8 cellular contexts compared by ENCODE assay signal in genomic region chr22:41512421-41513194, GRCh38. TPM values are rescaled to one million over a fixed set of nuclear protein-coding genes. Genes with fewer than 3 reads are reported as not detected.
DNase-seq lines count a peak whose midpoint lies in the region; ATAC-seq and TF ChIP-seq lines count a peak whose summit lies in the region.

No MANE protein-coding gene starts in this region.

- H3K4me1 ChIP-seq in Karpas-422 (ENCODE audit: low read length), result peaks cover 31% of the 10 kb centered on the region
- no peaks in the 10 kb centered on the region for H3K4me1 ChIP-seq in lower lobe of right lung

- peak; percentile 44 for DNase-seq in ACHN
- DNase-seq in Karpas-422, result peak; percentile 45
- DNase-seq in lower lobe of right lung, result no peak
- DNase-seq in SHP77 treated with DMSO at 0.1 percent for 48 hours (lab: John Stamatoyannopoulos, UW), result no peak
- no peak for DNase-seq in NCI-H1105 treated with DMSO at 0.1 percent for 48 hours (lab: John Stamatoyannopoulos, UW)

- H2AFZ ChIP-seq in Karpas-422 (ENCODE audit: low read length), result no peak overlapping the region

- TF ChIP-seq CTCF in lower lobe of right lung (IDR thresholded peaks at IDR 0.05), result no peak

- peaks cover 13% of the 10 kb centered on the region; the same call in 1 of the 2 replicates for H3K79me2 ChIP-seq in Karpas-422 (ENCODE audit: low read length)

- H3K4me2 ChIP-seq in Karpas-422 (ENCODE audit: low read depth, low read length, poor library complexity, severe bottlenecking), result no peak overlapping the region

- no peak overlapping the region for H3K4me3 ChIP-seq in Karpas-422 (ENCODE audit: low read length)
- no peak overlapping the region for H3K4me3 ChIP-seq in lower lobe of right lung

- H3K9me3 ChIP-seq in Karpas-422 (ENCODE audit: low read length), result no peaks in the 10 kb centered on the region
- no peaks in the 10 kb centered on the region for H3K9me3 ChIP-seq in lower lobe of right lung

- H3K27me3 ChIP-seq in Karpas-422 (ENCODE audit: low read length), result no peaks in the 10 kb centered on the region
- H3K27me3 ChIP-seq in lower lobe of right lung (ENCODE audit: low read depth), result no peaks in the 10 kb centered on the region

- H3K27ac ChIP-seq in Karpas-422 (ENCODE audit: low read length) (peak overlapping the region; percentile 13; the same call in 1 of the 2 replicates), cingulate gyrus (ENCODE audit: low read depth, low read length) (peak overlapping the region; percentile 93), lower lobe of right lung (no peak overlapping the region)

- H3K9ac ChIP-seq in Karpas-422 (ENCODE audit: low read length), result no peak overlapping the region

- 0 out of 2 replicates have a peak, but pooled peaks cover 1% of the 10 kb centered on the region for H4K20me1 ChIP-seq in Karpas-422 (ENCODE audit: insufficient read depth, low read depth, low read length)

- in situ Hi-C loops in ACHN (cut with HindIII; ENCODE audit: low pct_ligation_motif_present, low pct_unique_long_range_greater_than_20kb, low sequenced_read_pairs), result no loop called here

- ATAC-seq in lower lobe of right lung, result peak; percentile 5 to 6
- ATAC-seq in GM19467 (IDR thresholded peaks at IDR 0.05; ENCODE audit: unreplicated experiment), result no peak
- no peak for ATAC-seq in HG03457 (IDR thresholded peaks at IDR 0.05; ENCODE audit: unreplicated experiment)

- intact Hi-C loops in lower lobe of right lung (cut with DNase I), result loop anchor here (10.0 kb wide), 1 partner anchor 118 kb away; no protein-coding TSS in a partner anchor

- H3K36me3 ChIP-seq in Karpas-422 (ENCODE audit: insufficient read depth, low read length), result peaks cover 18% of the 10 kb centered on the region; the same call in 1 of the 2 replicates
- H3K36me3 ChIP-seq in lower lobe of right lung, result peaks cover 99% of the 10 kb centered on the region

- H3K9me2 ChIP-seq in Karpas-422 (replicated peaks; ENCODE audit: insufficient read depth, low read length), result no peaks in the 10 kb centered on the region

RNA-seq across cellular contexts. Expression of gene POLR3H, which starts 31.7 kb away (rescaled TPM):
- 13.2 and 17.1 TPM in 2 replicates for total RNA-seq in Karpas-422 (2014; rRNA removed; shearing (Covaris generic); ENCODE audit: low replicate concordance)
- total RNA-seq in lower lobe of right lung, result 39.0 TPM

RNA-seq across cellular contexts. Expression of gene ACO2, which starts 43.7 kb away (rescaled TPM):
- 67.7 and 102 TPM in 2 replicates for total RNA-seq in Karpas-422 (2014; rRNA removed; shearing (Covaris generic); ENCODE audit: low replicate concordance)
- total RNA-seq in lower lobe of right lung, result 77.7 TPM

RNA-seq across cellular contexts. Expression of gene PHF5A, which starts 44.1 kb away (rescaled TPM):
- total RNA-seq in Karpas-422 (2014; rRNA removed; shearing (Covaris generic); ENCODE audit: low replicate concordance), result 43.2 and 90.3 TPM in 2 replicates
- 31.1 TPM for total RNA-seq in lower lobe of right lung

RNA-seq across cellular contexts. Expression of gene CSDC2, which starts 48.2 kb away (rescaled TPM):
- total RNA-seq in Karpas-422 (2014; rRNA removed; shearing (Covaris generic); ENCODE audit: low replicate concordance), result not detected in 2 replicates
- total RNA-seq in lower lobe of right lung, result 2.4 TPM

Comparison
In these comparisons a context has a peak if more than half of its experiments do, and no peak if none do; other contexts are left out.
1. DNase-seq: peak in ACHN (single experiment) and Karpas-422 (single experiment); none in lower lobe of right lung (single experiment), SHP77 treated with DMSO at 0.1 percent for 48 hours (single experiment) and NCI-H1105 treated with DMSO at 0.1 percent for 48 hours (single experiment).
2. ATAC-seq: peak in lower lobe of right lung (2 of 2); none in GM19467 (single experiment) and HG03457 (single experiment).